In genomic region chr6:143961868-143962643, GRCh38 we compare ENCODE assay signal across 22 cellular contexts. TPM values are rescaled to one million over a fixed set of nuclear protein-coding genes. Genes with fewer than 3 reads are reported as not detected.
A peak's percentile ranks its signal among the peaks of the same experiment; 100 is the strongest.
DNase-seq lines count a peak whose midpoint lies in the region; ATAC-seq and TF ChIP-seq lines count a peak whose summit lies in the region.
"Had no signal": no experiment of that assay in that cellular context is flagged by ENCODE, and none has a peak within 500 bp of the region (broad histone marks: within the 10 kb centered on the region; RNA-seq: fewer than 3 reads in every experiment).

No MANE protein-coding gene starts in this region.

- H3K9me2 ChIP-seq in hepatocyte (replicated peaks; ENCODE audit: insufficient read depth), result no peaks in the 10 kb centered on the region

- no peaks in the 10 kb centered on the region for H3K4me1 Mint-ChIP-seq in CD8-positive, alpha-beta T cell (ENCODE audit: low read depth)
- H3K4me1 Mint-ChIP-seq: activated T-helper 17 cell treated with anti-CD3 and anti-CD28 coated beads, Interleukin-2, amount 50 U/mL, for 72 hours had no signal

- H3K36me3 ChIP-seq in HUES48 (ENCODE audit: control insufficient read depth, insufficient read depth, low read length) (no peaks in the 10 kb centered on the region), SJCRH30 (peaks cover 8% of the 10 kb centered on the region), hepatocyte (replicated peaks; ENCODE audit: insufficient read depth, low read depth) (no peaks in the 10 kb centered on the region), rectal smooth muscle tissue (ENCODE audit: control insufficient read depth, insufficient read depth, low read length) (no peaks in the 10 kb centered on the region), gastroesophageal sphincter (peaks cover 0 to 17% of the 10 kb centered on the region in 2 donors)
- H3K36me3 ChIP-seq in CD8-positive, alpha-beta T cell (ENCODE audit: insufficient read depth, low read length), result no peaks in the 10 kb centered on the region
- H3K36me3 ChIP-seq: gastrocnemius medialis had no signal

- H3K79me2 ChIP-seq in hepatocyte, result no peaks in the 10 kb centered on the region
- H3K79me2 ChIP-seq: parathyroid adenoma had no signal

- H3K4me1 ChIP-seq in HUES48 (ENCODE audit: control insufficient read depth, insufficient read depth, low read length), result peaks cover 91% of the 10 kb centered on the region
- H3K4me1 ChIP-seq in SJCRH30, result peaks cover 52% of the 10 kb centered on the region
- peaks cover 35% of the 10 kb centered on the region for H3K4me1 ChIP-seq in hepatocyte (ENCODE audit: insufficient read depth)
- peaks cover 3% of the 10 kb centered on the region for H3K4me1 ChIP-seq in rectal smooth muscle tissue (ENCODE audit: control insufficient read depth, insufficient read depth, low read length)
- peaks cover 0 to 24% (median 0%) of the 10 kb centered on the region in 3 donors for H3K4me1 ChIP-seq in gastroesophageal sphincter
- H3K4me1 ChIP-seq in CD8-positive, alpha-beta T cell (ENCODE audit: insufficient read depth, low read length), result no peaks in the 10 kb centered on the region
- H3K4me1 ChIP-seq: ascending aorta, parathyroid adenoma had no signal

- peak overlapping the region; percentile 19 for H3K27ac ChIP-seq in HUES48 (ENCODE audit: low read depth, low read length)
- peak overlapping the region; percentile 2; the same call in 1 of the 2 replicates for H3K27ac ChIP-seq in SJCRH30
- H3K27ac ChIP-seq in hepatocyte, result peak overlapping the region; percentile 29
- peak overlapping the region; percentile 18 for H3K27ac ChIP-seq in rectal smooth muscle tissue (ENCODE audit: low read depth, low read length)
- H3K27ac ChIP-seq in gastroesophageal sphincter, result no peak overlapping the region
- H3K27ac ChIP-seq in CD8-positive, alpha-beta T cell (ENCODE audit: low read depth, low read length), result no peak overlapping the region
- H3K27ac ChIP-seq: ascending aorta, esophagus muscularis mucosa, gastrocnemius medialis, parathyroid adenoma, SK-N-MC, testis, VCaP had no signal

- POLR2A ChIA-PET in CD8-positive, alpha-beta T cell (lab: Charles Lee), result no interaction called here

- peak overlapping the region; percentile 32 for H3K4me2 ChIP-seq in hepatocyte

- WGBS in hepatocyte (ENCODE audit: low lambda C conversion rate, missing lambda C conversion rate), result 32% methylated on average over 9 of the region's 9 CpGs
- 48 to 55% methylated on average over 9 of the region's 9 CpGs for WGBS in gastroesophageal sphincter (ENCODE audit: low coverage in 1 of 2), 2 donors

- no peak overlapping the region for H3K27ac Mint-ChIP-seq in CD8-positive, alpha-beta T cell
- H3K27ac Mint-ChIP-seq: activated naive CD4-positive, alpha-beta T cell treated with anti-CD3 and anti-CD28 coated beads, Interleukin-2, amount 50 U/mL, for 72 hours; activated T-helper 17 cell treated with anti-CD3 and anti-CD28 coated beads, Interleukin-2, amount 50 U/mL, for 72 hours; CD4-positive, CD25-positive, alpha-beta regulatory T cell had no signal

- peak; percentile 45 to 82 for DNase-seq in SJCRH30
- no peak for DNase-seq in hepatocyte (ENCODE audit: low spot score)
- DNase-seq in HuH-7 (ENCODE audit: low spot score), result no peak
- no peak for DNase-seq in NCI-H2081 treated with DMSO at 0.1 percent for 48 hours (lab: John Stamatoyannopoulos, UW)
- no peak for DNase-seq in CD8-positive, alpha-beta T cell
- DNase-seq: activated CD8-positive, alpha-beta memory T cell treated with anti-CD3 and anti-CD28 coated beads, Interleukin-2, amount 50 U/mL, for 4 hours; CD4-positive, CD25-positive, alpha-beta regulatory T cell; cerebellar nuclear complex; gastrocnemius medialis; NCI-H187 treated with DMSO at 0.1 percent for 48 hours; NCI-H446 treated with DMSO at 0.1 percent for 48 hours had no signal

- no peaks in the 10 kb centered on the region for H4K20me1 ChIP-seq in hepatocyte (ENCODE audit: insufficient read depth, poor library complexity, severe bottlenecking)

- H3K4me3 ChIP-seq in HUES48 (ENCODE audit: low read depth, low read length), result no peak overlapping the region
- no peak overlapping the region for H3K4me3 ChIP-seq in SJCRH30
- H3K4me3 ChIP-seq in hepatocyte, result no peak overlapping the region
- no peak overlapping the region for H3K4me3 ChIP-seq in rectal smooth muscle tissue (ENCODE audit: low read length)
- no peak overlapping the region for H3K4me3 ChIP-seq in gastroesophageal sphincter
- no peak overlapping the region for H3K4me3 ChIP-seq in CD8-positive, alpha-beta T cell (ENCODE audit: low read depth, low read length)
- H3K4me3 ChIP-seq: ascending aorta, esophagus muscularis mucosa, gastrocnemius medialis, SK-N-MC, testis had no signal

- CTCF ChIA-PET in CD8-positive, alpha-beta T cell (lab: Charles Lee), result no interaction called here

- H3K9me3 ChIP-seq in HUES48 (ENCODE audit: control insufficient read depth, insufficient read depth, low read length) (no peaks in the 10 kb centered on the region), SJCRH30 (replicated peaks) (no peaks in the 10 kb centered on the region), hepatocyte (ENCODE audit: low read depth) (no peaks in the 10 kb centered on the region), gastroesophageal sphincter (no peaks in the 10 kb centered on the region)
- no peaks in the 10 kb centered on the region for H3K9me3 ChIP-seq in CD8-positive, alpha-beta T cell (ENCODE audit: low read length)
- H3K9me3 ChIP-seq: ascending aorta, esophagus muscularis mucosa, gastrocnemius medialis, testis had no signal

- no peaks in the 10 kb centered on the region for H3K36me3 Mint-ChIP-seq in CD8-positive, alpha-beta T cell
- H3K36me3 Mint-ChIP-seq: activated naive CD4-positive, alpha-beta T cell treated with anti-CD3 and anti-CD28 coated beads, Interleukin-2, amount 50 U/mL, for 72 hours; CD4-positive, CD25-positive, alpha-beta regulatory T cell had no signal

- intact Hi-C loops in CD8-positive, alpha-beta T cell (cut with DNase I, micrococcal nuclease), result no loop called here

- no peaks in the 10 kb centered on the region for H3K9me3 Mint-ChIP-seq in CD8-positive, alpha-beta T cell
- H3K9me3 Mint-ChIP-seq: activated naive CD4-positive, alpha-beta T cell treated with anti-CD3 and anti-CD28 coated beads, Interleukin-2, amount 50 U/mL, for 72 hours; activated T-helper 17 cell treated with anti-CD3 and anti-CD28 coated beads, Interleukin-2, amount 50 U/mL, for 72 hours; CD4-positive, CD25-positive, alpha-beta regulatory T cell had no signal

- no peak overlapping the region for H3K9ac ChIP-seq in HUES48 (ENCODE audit: low read depth, low read length)
- no peak overlapping the region for H3K9ac ChIP-seq in rectal smooth muscle tissue (ENCODE audit: low read length)
- H3K9ac ChIP-seq: parathyroid adenoma had no signal

- no peaks in the 10 kb centered on the region for H3K27me3 Mint-ChIP-seq in CD8-positive, alpha-beta T cell (ENCODE audit: low read depth)
- H3K27me3 Mint-ChIP-seq: activated T-helper 17 cell treated with anti-CD3 and anti-CD28 coated beads, Interleukin-2, amount 50 U/mL, for 72 hours had no signal

- no peak for TF ChIP-seq CTCF in hepatocyte (IDR thresholded peaks at IDR 0.05; ENCODE audit: poor library complexity)
- no peak for TF ChIP-seq CTCF in gastroesophageal sphincter (IDR thresholded peaks at IDR 0.05)
- TF ChIP-seq CTCF in CD8-positive, alpha-beta T cell (IDR thresholded peaks at IDR 0.05), result no peak

- peaks cover 100% of the 10 kb centered on the region for H3K27me3 ChIP-seq in HUES48 (ENCODE audit: control insufficient read depth, insufficient read depth, low read length)
- no peaks in the 10 kb centered on the region for H3K27me3 ChIP-seq in SJCRH30
- H3K27me3 ChIP-seq in hepatocyte, result peaks cover 13% of the 10 kb centered on the region
- no peaks in the 10 kb centered on the region for H3K27me3 ChIP-seq in rectal smooth muscle tissue (ENCODE audit: control insufficient read depth, insufficient read depth, low read length)
- H3K27me3 ChIP-seq in gastroesophageal sphincter, result no peaks in the 10 kb centered on the region
- H3K27me3 ChIP-seq in CD8-positive, alpha-beta T cell (ENCODE audit: insufficient read depth, low read length), result no peaks in the 10 kb centered on the region
- H3K27me3 ChIP-seq: ascending aorta, esophagus muscularis mucosa, gastrocnemius medialis, testis had no signal

- H2AFZ ChIP-seq in hepatocyte, result no peak overlapping the region
- H2AFZ ChIP-seq: parathyroid adenoma had no signal

- ATAC-seq in gastroesophageal sphincter, result no peak
- no peak for ATAC-seq in CD8-positive, alpha-beta T cell
- ATAC-seq: activated naive CD4-positive, alpha-beta T cell treated with anti-CD3 and anti-CD28 coated beads, Interleukin-2, amount 50 U/mL, for 72 hours; activated T-helper 17 cell treated with anti-CD3 and anti-CD28 coated beads, Interleukin-2, amount 50 U/mL, for 72 hours had no signal

- TF ChIP-seq POLR2A in gastroesophageal sphincter (IDR thresholded peaks at IDR 0.05), result no peak

- no peak overlapping the region for H3K4me3 Mint-ChIP-seq in CD8-positive, alpha-beta T cell
- H3K4me3 Mint-ChIP-seq: activated T-helper 17 cell treated with anti-CD3 and anti-CD28 coated beads, Interleukin-2, amount 50 U/mL, for 72 hours; CD4-positive, CD25-positive, alpha-beta regulatory T cell had no signal

- TF ChIP-seq EP300 in gastroesophageal sphincter (IDR thresholded peaks at IDR 0.05), result no peak

RNA-seq across cellular contexts. Expression of gene PLAGL1, which starts 46.0 kb away (rescaled TPM):
- 66.5 and 77.2 TPM in 2 replicates for total RNA-seq in SJCRH30 (2014; rRNA removed; shearing (Covaris generic))
- total RNA-seq in hepatocyte (38.9 and 48.6 TPM in 2 replicates), gastroesophageal sphincter (10 to 100 TPM; 13.2 to 26.3 (median 17.5) TPM)
- 88.9 and 96.1 TPM in 2 replicates for polyA plus RNA-seq in hepatocyte
- 1 to 10 TPM; 4.3 to 4.8 TPM for total RNA-seq in CD8-positive, alpha-beta T cell

Comparison
In these comparisons a context has a peak if more than half of its experiments do, and no peak if none do; other contexts are left out.
1. H3K27ac ChIP-seq: peak in HUES48 (single experiment), SJCRH30 (single experiment), hepatocyte (single experiment) and rectal smooth muscle tissue (single experiment); none in gastroesophageal sphincter (0 of 4) and CD8-positive, alpha-beta T cell (single experiment).
2. DNase-seq: peak in SJCRH30 (2 of 2); none in hepatocyte (single experiment), HuH-7 (single experiment), NCI-H2081 treated with DMSO at 0.1 percent for 48 hours (single experiment) and CD8-positive, alpha-beta T cell (0 of 7).